ENCODE assay signal across 23 cellular contexts in the genomic region with DNA sequence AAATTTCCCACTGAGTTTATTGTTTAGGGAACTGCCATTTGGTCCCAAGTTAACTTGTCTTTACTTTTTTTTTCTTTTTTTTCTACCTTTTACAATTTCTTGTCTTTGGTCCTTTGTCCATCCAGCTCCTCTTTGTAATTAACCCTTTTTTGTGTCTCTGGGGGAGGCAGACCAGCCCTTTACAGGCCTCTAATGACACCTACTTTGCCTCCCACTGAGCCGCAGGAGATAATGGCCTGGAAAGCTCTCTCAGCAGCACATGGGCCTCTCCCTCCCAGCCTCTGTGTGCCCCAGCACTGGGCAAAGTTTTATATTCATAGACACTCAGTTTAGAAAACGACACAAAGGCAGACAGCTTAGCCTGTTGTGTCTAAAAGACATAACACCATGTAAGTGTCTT.
"Had no signal": no experiment of that assay in that cellular context is flagged by ENCODE, and none has a peak within 500 bp of the region (broad histone marks: within the 10 kb centered on the region; RNA-seq: fewer than 3 reads in every experiment).

No MANE protein-coding gene starts in this region.

- H3K9me3 ChIP-seq: esophagus muscularis mucosa, left lung, prostate gland, right atrium auricular region, testis, tibial artery, upper lobe of right lung, uterus had no signal

- H3K27me3 ChIP-seq: esophagus muscularis mucosa, heart right ventricle, left lung, right atrium auricular region, testis, tibial artery, upper lobe of right lung, uterus had no signal

- H3K4me1 ChIP-seq: esophagus muscularis mucosa, heart right ventricle, left lung, prostate gland, right atrium auricular region, testis, tibial artery, upper lobe of right lung, uterus had no signal

- ATAC-seq: heart right ventricle; left cardiac atrium; left lung; naive thymus-derived CD8-positive, alpha-beta T cell; sciatic nerve; stimulated activated effector memory CD8-positive, alpha-beta T cell treated with anti-CD3 and anti-CD28 coated beads, Interleukin-12 subunit alpha, Interleukin-12 subunit beta, amount 100 ng/mL, for 72 hours; stimulated activated naive CD8-positive, alpha-beta T cell treated with anti-CD3 and anti-CD28 coated beads, Interleukin-15, Interleukin-2, amounts not matched to agents 100 U/mL and 50 U/mL, for 24 hours; upper lobe of right lung had no signal

- H3K4me1 Mint-ChIP-seq: naive thymus-derived CD8-positive, alpha-beta T cell; stimulated activated effector memory CD8-positive, alpha-beta T cell treated with anti-CD3 and anti-CD28 coated beads, Interleukin-12 subunit alpha, Interleukin-12 subunit beta, amount 100 ng/mL, for 72 hours had no signal

- H3K36me3 ChIP-seq: esophagus muscularis mucosa, heart right ventricle, left lung, prostate gland, right atrium auricular region, tibial artery, upper lobe of right lung, uterus had no signal

- H3K4me3 ChIP-seq: esophagus muscularis mucosa, heart right ventricle, left lung, prostate gland, right atrium auricular region, testis, tibial artery, upper lobe of right lung, uterus had no signal

- H3K36me3 Mint-ChIP-seq: naive thymus-derived CD8-positive, alpha-beta T cell; stimulated activated effector memory CD8-positive, alpha-beta T cell treated with anti-CD3 and anti-CD28 coated beads, Interleukin-12 subunit alpha, Interleukin-12 subunit beta, amount 100 ng/mL, for 72 hours had no signal

- DNase-seq: cortex of kidney; effector CD8-positive, alpha-beta T cell; foreskin melanocyte; glutamatergic neuron; heart right ventricle; hippocampal formation; left cardiac atrium; left lung; naive thymus-derived CD8-positive, alpha-beta T cell; nephron progenitor cell; stimulated activated CD4-positive, alpha-beta T cell treated with anti-CD3 and anti-CD28 coated beads, Interleukin-2, amount 100 ng/mL, for 24 hours; stimulated activated CD4-positive, alpha-beta T cell treated with anti-CD3 and anti-CD28 coated beads, Interleukin-4, amount 100 ng/mL, for 24 hours; stimulated activated naive CD8-positive, alpha-beta T cell treated with anti-CD3 and anti-CD28 coated beads, Interleukin-15, Interleukin-2, amounts not matched to agents 100 U/mL and 50 U/mL, for 24 hours; substantia nigra; testis; tibial artery; upper lobe of right lung; uterus had no signal

- H3K27ac ChIP-seq: esophagus muscularis mucosa, heart right ventricle, left lung, prostate gland, right atrium auricular region, testis, tibial artery, upper lobe of right lung, uterus had no signal

- H3K9me3 Mint-ChIP-seq: stimulated activated effector memory CD8-positive, alpha-beta T cell treated with anti-CD3 and anti-CD28 coated beads, Interleukin-12 subunit alpha, Interleukin-12 subunit beta, amount 100 ng/mL, for 72 hours had no signal

- H3K4me3 Mint-ChIP-seq: naive thymus-derived CD8-positive, alpha-beta T cell; nephron progenitor cell; stimulated activated effector memory CD8-positive, alpha-beta T cell treated with anti-CD3 and anti-CD28 coated beads, Interleukin-12 subunit alpha, Interleukin-12 subunit beta, amount 100 ng/mL, for 72 hours had no signal

- H3K27ac Mint-ChIP-seq: stimulated activated effector memory CD8-positive, alpha-beta T cell treated with anti-CD3 and anti-CD28 coated beads, Interleukin-12 subunit alpha, Interleukin-12 subunit beta, amount 100 ng/mL, for 72 hours had no signal
